Comparison of ENCODE assay signal across 1 cellular context in the genomic region with DNA sequence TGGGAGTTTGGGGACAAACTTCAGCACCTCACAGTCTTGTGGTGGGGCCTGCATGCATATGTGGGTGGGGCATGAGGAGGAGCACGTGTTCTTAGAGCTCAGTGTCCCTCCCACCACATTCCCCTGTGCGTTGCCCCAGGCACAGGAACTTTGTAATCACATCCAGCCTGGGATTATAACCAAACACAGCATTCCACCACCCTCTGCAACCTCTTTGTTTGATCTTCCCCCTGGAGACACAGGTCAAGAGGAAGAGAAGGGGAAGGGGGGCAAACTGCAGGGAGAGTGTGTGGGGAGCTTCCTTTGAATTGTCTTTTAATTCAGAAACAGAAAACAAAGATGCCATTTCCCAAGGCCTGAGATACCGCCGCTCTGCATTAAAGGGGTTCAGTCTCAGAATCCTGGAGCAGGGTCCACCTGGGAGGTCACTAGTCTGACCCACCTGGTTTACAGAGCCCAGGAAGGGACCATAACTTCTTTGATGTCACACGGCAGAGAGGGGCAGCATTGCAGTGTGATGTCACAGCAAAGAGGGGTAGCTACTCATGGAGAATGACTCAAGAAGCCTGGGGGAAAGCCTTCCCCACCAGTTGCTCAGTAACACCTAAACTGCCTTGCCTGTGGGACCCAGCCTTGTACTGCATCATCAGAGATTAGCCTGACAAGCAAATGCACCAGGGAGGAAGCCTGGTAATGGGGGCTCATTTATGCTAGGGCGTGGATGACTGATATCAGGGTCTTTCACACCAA.
TF ChIP-seq lines count a peak whose summit lies in the region.

No MANE protein-coding gene starts in this region.

TF ChIP-seq in HepG2, 621 proteins besides CTCF, POLR2A, EP300 and RAD21 (continued from another document and continues in another):
- TF ChIP-seq, protein P1, sequence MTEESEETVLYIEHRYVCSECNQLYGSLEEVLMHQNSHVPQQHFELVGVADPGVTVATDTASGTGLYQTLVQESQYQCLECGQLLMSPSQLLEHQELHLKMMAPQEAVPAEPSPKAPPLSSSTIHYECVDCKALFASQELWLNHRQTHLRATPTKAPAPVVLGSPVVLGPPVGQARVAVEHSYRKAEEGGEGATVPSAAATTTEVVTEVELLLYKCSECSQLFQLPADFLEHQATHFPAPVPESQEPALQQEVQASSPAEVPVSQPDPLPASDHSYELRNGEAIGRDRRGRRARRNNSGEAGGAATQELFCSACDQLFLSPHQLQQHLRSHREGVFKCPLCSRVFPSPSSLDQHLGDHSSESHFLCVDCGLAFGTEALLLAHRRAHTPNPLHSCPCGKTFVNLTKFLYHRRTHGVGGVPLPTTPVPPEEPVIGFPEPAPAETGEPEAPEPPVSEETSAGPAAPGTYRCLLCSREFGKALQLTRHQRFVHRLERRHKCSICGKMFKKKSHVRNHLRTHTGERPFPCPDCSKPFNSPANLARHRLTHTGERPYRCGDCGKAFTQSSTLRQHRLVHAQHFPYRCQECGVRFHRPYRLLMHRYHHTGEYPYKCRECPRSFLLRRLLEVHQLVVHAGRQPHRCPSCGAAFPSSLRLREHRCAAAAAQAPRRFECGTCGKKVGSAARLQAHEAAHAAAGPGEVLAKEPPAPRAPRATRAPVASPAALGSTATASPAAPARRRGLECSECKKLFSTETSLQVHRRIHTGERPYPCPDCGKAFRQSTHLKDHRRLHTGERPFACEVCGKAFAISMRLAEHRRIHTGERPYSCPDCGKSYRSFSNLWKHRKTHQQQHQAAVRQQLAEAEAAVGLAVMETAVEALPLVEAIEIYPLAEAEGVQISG (CRISPR knock-in tag; IDR thresholded peaks at IDR 0.05), result peak; percentile 59; the same call in 1 of the 2 replicates
- TF ChIP-seq ZNF484 (CRISPR knock-in tag; IDR thresholded peaks at IDR 0.05; ENCODE audit: borderline replicate concordance, low read depth) (no peak), ISL2 (CRISPR knock-in tag; IDR thresholded peaks at IDR 0.05) (peak; percentile 66), ZNF264 (CRISPR knock-in tag; IDR thresholded peaks at IDR 0.05) (peak; percentile 29; the same call in 1 of the 2 replicates), ZNF251 (CRISPR knock-in tag; IDR thresholded peaks at IDR 0.05) (no peak; the same call in 1 of the 2 replicates), XRCC5 (optimal IDR thresholded peaks at IDR 0.05; ENCODE audit: low read length) (peak; percentile 22), SOX5 (CRISPR knock-in tag; IDR thresholded peaks at IDR 0.05; ENCODE audit: borderline replicate concordance) (peak; percentile 83; the same call in 1 of the 2 replicates), NFRKB (IDR thresholded peaks at IDR 0.05) (no peak), SIX1 (CRISPR knock-in tag; IDR thresholded peaks at IDR 0.05; ENCODE audit: borderline replicate concordance) (peak; percentile 59; the same call in 1 of the 2 replicates), MED8 (CRISPR knock-in tag; IDR thresholded peaks at IDR 0.05; ENCODE audit: insufficient replicate concordance) (peak; percentile 17), ZFP36 (IDR thresholded peaks at IDR 0.05; ENCODE audit: borderline replicate concordance, low read depth, low read length, partially characterized antibody) (no peak), PAX8 (CRISPR knock-in tag; IDR thresholded peaks at IDR 0.05; ENCODE audit: borderline replicate concordance) (no peak), SRY (CRISPR knock-in tag; IDR thresholded peaks at IDR 0.05) (no peak), ZNF501 (CRISPR knock-in tag; IDR thresholded peaks at IDR 0.05) (peak; percentile 54), TSC22D2 (CRISPR knock-in tag; IDR thresholded peaks at IDR 0.05; ENCODE audit: borderline replicate concordance) (no peak)
- TF ChIP-seq, protein P2, sequence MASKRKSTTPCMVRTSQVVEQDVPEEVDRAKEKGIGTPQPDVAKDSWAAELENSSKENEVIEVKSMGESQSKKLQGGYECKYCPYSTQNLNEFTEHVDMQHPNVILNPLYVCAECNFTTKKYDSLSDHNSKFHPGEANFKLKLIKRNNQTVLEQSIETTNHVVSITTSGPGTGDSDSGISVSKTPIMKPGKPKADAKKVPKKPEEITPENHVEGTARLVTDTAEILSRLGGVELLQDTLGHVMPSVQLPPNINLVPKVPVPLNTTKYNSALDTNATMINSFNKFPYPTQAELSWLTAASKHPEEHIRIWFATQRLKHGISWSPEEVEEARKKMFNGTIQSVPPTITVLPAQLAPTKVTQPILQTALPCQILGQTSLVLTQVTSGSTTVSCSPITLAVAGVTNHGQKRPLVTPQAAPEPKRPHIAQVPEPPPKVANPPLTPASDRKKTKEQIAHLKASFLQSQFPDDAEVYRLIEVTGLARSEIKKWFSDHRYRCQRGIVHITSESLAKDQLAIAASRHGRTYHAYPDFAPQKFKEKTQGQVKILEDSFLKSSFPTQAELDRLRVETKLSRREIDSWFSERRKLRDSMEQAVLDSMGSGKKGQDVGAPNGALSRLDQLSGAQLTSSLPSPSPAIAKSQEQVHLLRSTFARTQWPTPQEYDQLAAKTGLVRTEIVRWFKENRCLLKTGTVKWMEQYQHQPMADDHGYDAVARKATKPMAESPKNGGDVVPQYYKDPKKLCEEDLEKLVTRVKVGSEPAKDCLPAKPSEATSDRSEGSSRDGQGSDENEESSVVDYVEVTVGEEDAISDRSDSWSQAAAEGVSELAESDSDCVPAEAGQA (IDR thresholded peaks at IDR 0.05; ENCODE audit: low read depth), result 0 out of 2 replicates have a peak, but pooled peaks have one; percentile 58
- TF ChIP-seq, protein P2 (CRISPR knock-in tag; IDR thresholded peaks at IDR 0.05; ENCODE audit: borderline replicate concordance), result no peak
- TF ChIP-seq, protein P3, sequence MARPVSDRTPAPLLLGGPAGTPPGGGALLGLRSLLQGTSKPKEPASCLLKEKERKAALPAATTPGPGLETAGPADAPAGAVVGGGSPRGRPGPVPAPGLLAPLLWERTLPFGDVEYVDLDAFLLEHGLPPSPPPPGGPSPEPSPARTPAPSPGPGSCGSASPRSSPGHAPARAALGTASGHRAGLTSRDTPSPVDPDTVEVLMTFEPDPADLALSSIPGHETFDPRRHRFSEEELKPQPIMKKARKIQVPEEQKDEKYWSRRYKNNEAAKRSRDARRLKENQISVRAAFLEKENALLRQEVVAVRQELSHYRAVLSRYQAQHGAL (CRISPR knock-in tag; IDR thresholded peaks at IDR 0.05; ENCODE audit: not compliant biosample characterization), result no peak
- TF ChIP-seq, protein P4, sequence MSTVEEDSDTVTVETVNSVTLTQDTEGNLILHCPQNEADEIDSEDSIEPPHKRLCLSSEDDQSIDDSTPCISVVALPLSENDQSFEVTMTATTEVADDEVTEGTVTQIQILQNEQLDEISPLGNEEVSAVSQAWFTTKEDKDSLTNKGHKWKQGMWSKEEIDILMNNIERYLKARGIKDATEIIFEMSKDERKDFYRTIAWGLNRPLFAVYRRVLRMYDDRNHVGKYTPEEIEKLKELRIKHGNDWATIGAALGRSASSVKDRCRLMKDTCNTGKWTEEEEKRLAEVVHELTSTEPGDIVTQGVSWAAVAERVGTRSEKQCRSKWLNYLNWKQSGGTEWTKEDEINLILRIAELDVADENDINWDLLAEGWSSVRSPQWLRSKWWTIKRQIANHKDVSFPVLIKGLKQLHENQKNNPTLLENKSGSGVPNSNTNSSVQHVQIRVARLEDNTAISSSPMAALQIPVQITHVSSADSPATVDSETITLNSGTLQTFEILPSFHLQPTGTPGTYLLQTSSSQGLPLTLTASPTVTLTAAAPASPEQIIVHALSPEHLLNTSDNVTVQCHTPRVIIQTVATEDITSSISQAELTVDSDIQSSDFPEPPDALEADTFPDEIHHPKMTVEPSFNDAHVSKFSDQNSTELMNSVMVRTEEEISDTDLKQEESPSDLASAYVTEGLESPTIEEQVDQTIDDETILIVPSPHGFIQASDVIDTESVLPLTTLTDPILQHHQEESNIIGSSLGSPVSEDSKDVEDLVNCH (CRISPR knock-in tag; IDR thresholded peaks at IDR 0.05), result no peak
- TF ChIP-seq, protein P5, sequence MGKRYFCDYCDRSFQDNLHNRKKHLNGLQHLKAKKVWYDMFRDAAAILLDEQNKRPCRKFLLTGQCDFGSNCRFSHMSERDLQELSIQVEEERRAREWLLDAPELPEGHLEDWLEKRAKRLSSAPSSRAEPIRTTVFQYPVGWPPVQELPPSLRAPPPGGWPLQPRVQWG (CRISPR knock-in tag; IDR thresholded peaks at IDR 0.05; ENCODE audit: borderline replicate concordance, low read depth), result no peak
- TF ChIP-seq, protein P6, sequence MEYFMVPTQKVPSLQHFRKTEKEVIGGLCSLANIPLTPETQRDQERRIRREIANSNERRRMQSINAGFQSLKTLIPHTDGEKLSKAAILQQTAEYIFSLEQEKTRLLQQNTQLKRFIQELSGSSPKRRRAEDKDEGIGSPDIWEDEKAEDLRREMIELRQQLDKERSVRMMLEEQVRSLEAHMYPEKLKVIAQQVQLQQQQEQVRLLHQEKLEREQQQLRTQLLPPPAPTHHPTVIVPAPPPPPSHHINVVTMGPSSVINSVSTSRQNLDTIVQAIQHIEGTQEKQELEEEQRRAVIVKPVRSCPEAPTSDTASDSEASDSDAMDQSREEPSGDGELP (IDR thresholded peaks at IDR 0.05; ENCODE audit: borderline replicate concordance, low read depth), result peak; percentile 46; the same call in 1 of the 2 replicates
- TF ChIP-seq, protein P7, sequence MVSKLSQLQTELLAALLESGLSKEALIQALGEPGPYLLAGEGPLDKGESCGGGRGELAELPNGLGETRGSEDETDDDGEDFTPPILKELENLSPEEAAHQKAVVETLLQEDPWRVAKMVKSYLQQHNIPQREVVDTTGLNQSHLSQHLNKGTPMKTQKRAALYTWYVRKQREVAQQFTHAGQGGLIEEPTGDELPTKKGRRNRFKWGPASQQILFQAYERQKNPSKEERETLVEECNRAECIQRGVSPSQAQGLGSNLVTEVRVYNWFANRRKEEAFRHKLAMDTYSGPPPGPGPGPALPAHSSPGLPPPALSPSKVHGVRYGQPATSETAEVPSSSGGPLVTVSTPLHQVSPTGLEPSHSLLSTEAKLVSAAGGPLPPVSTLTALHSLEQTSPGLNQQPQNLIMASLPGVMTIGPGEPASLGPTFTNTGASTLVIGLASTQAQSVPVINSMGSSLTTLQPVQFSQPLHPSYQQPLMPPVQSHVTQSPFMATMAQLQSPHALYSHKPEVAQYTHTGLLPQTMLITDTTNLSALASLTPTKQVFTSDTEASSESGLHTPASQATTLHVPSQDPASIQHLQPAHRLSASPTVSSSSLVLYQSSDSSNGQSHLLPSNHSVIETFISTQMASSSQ (IDR thresholded peaks at IDR 0.05; ENCODE audit: low read depth), result peak; percentile 8; the same call in 1 of the 2 replicates
- TF ChIP-seq, protein P7 (CRISPR knock-in tag; IDR thresholded peaks at IDR 0.05; ENCODE audit: borderline replicate concordance), result peak; percentile 57; the same call in 1 of the 2 replicates
- TF ChIP-seq, protein P8, sequence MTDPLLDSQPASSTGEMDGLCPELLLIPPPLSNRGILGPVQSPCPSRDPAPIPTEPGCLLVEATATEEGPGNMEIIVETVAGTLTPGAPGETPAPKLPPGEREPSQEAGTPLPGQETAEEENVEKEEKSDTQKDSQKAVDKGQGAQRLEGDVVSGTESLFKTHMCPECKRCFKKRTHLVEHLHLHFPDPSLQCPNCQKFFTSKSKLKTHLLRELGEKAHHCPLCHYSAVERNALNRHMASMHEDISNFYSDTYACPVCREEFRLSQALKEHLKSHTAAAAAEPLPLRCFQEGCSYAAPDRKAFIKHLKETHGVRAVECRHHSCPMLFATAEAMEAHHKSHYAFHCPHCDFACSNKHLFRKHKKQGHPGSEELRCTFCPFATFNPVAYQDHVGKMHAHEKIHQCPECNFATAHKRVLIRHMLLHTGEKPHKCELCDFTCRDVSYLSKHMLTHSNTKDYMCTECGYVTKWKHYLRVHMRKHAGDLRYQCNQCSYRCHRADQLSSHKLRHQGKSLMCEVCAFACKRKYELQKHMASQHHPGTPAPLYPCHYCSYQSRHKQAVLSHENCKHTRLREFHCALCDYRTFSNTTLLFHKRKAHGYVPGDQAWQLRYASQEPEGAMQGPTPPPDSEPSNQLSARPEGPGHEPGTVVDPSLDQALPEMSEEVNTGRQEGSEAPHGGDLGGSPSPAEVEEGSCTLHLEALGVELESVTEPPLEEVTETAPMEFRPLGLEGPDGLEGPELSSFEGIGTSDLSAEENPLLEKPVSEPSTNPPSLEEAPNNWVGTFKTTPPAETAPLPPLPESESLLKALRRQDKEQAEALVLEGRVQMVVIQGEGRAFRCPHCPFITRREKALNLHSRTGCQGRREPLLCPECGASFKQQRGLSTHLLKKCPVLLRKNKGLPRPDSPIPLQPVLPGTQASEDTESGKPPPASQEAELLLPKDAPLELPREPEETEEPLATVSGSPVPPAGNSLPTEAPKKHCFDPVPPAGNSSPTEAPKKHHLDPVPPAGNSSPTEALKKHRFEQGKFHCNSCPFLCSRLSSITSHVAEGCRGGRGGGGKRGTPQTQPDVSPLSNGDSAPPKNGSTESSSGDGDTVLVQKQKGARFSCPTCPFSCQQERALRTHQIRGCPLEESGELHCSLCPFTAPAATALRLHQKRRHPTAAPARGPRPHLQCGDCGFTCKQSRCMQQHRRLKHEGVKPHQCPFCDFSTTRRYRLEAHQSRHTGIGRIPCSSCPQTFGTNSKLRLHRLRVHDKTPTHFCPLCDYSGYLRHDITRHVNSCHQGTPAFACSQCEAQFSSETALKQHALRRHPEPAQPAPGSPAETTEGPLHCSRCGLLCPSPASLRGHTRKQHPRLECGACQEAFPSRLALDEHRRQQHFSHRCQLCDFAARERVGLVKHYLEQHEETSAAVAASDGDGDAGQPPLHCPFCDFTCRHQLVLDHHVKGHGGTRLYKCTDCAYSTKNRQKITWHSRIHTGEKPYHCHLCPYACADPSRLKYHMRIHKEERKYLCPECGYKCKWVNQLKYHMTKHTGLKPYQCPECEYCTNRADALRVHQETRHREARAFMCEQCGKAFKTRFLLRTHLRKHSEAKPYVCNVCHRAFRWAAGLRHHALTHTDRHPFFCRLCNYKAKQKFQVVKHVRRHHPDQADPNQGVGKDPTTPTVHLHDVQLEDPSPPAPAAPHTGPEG (CRISPR knock-in tag; IDR thresholded peaks at IDR 0.05), result peak; percentile 70; the same call in 1 of the 2 replicates
